In genomic region chr12:9120487-9121184, GRCh38 we compare ENCODE assay signal across 1 cellular context.
A peak's percentile ranks its signal among the peaks of the same experiment; 100 is the strongest.
TF ChIP-seq lines count a peak whose summit lies in the region.

No MANE protein-coding gene starts in this region.

TF ChIP-seq in HepG2, 621 proteins besides CTCF, POLR2A, EP300 and RAD21 (continued from another document):
- TF ChIP-seq ZNF770 (CRISPR knock-in tag; IDR thresholded peaks at IDR 0.05) = peak; percentile 56; the same call in 1 of the 2 replicates
- 0 out of 2 replicates have a peak, but pooled peaks have one; percentile 11 for TF ChIP-seq ZNF501 (CRISPR knock-in tag; IDR thresholded peaks at IDR 0.05)
- TF ChIP-seq ZNF773 (CRISPR knock-in tag; IDR thresholded peaks at IDR 0.05; ENCODE audit: borderline replicate concordance) = no peak
- no peak for TF ChIP-seq CBX5 (CRISPR knock-in tag; IDR thresholded peaks at IDR 0.05; ENCODE audit: borderline replicate concordance)
- peak; percentile 95 for TF ChIP-seq ZNF121 (CRISPR knock-in tag; IDR thresholded peaks at IDR 0.05)
- TF ChIP-seq ZNF253 (CRISPR knock-in tag; IDR thresholded peaks at IDR 0.05; ENCODE audit: borderline replicate concordance) = no peak
- 0 out of 2 replicates have a peak, but pooled peaks have one; percentile 25 for TF ChIP-seq HNRNPUL1 (IDR thresholded peaks at IDR 0.05; ENCODE audit: low read depth, low read length)
- no peak for TF ChIP-seq HNRNPL (IDR thresholded peaks at IDR 0.05; ENCODE audit: low read depth, low read length)
- TF ChIP-seq ZNF703 (CRISPR knock-in tag; IDR thresholded peaks at IDR 0.05; ENCODE audit: borderline replicate concordance) = no peak
- TF ChIP-seq ZNF672 (CRISPR knock-in tag; IDR thresholded peaks at IDR 0.05) = no peak
- peak; percentile 77 for TF ChIP-seq ZNF460 (CRISPR knock-in tag; IDR thresholded peaks at IDR 0.05; ENCODE audit: borderline replicate concordance)
- TF ChIP-seq ZMYM3 (CRISPR knock-in tag; IDR thresholded peaks at IDR 0.05) = peak; percentile 43; the same call in 1 of the 2 replicates
- TF ChIP-seq SUZ12 (IDR thresholded peaks at IDR 0.05; ENCODE audit: low read depth, low read length) = no peak
- TF ChIP-seq ZFP36L1 (CRISPR knock-in tag; IDR thresholded peaks at IDR 0.05) = no peak
- TF ChIP-seq GATAD2A (CRISPR knock-in tag; IDR thresholded peaks at IDR 0.05) = 0 out of 2 replicates have a peak, but pooled peaks have one; percentile 44
- no peak for TF ChIP-seq ATF4 (CRISPR knock-in tag; IDR thresholded peaks at IDR 0.05)
- peak; percentile 96 for TF ChIP-seq GZF1 (CRISPR knock-in tag; IDR thresholded peaks at IDR 0.05)
- TF ChIP-seq SAP130 (CRISPR knock-in tag; IDR thresholded peaks at IDR 0.05; ENCODE audit: low read depth) = peak; percentile 27; the same call in 1 of the 2 replicates
- 0 out of 2 replicates have a peak, but pooled peaks have one; percentile 32 for TF ChIP-seq ZNF749 (CRISPR knock-in tag; IDR thresholded peaks at IDR 0.05; ENCODE audit: borderline replicate concordance)
